13 cellular contexts compared by ENCODE assay signal in genomic region chr10:112585052-112585451, GRCh38.
DNase-seq lines count a peak whose midpoint lies in the region; TF ChIP-seq lines count a peak whose summit lies in the region.
"Had no signal": no experiment of that assay in that cellular context is flagged by ENCODE, and none has a peak within 500 bp of the region (broad histone marks: within the 10 kb centered on the region; RNA-seq: fewer than 3 reads in every experiment).

No MANE protein-coding gene starts in this region.

- no peak overlapping the region for H3K4me3 ChIP-seq in BE2C (ENCODE audit: low read depth, low read length)
- H3K4me3 ChIP-seq: pancreas had no signal

- DNase-seq in EL = peak; percentile 45
- DNase-seq in RPMI7951 (ENCODE audit: low read depth) = peak; percentile 19
- peak; percentile 64 for DNase-seq in fibroblast of gingiva (ENCODE audit: low read depth)
- DNase-seq in posterior cingulate gyrus = peak in 7 of 10 donors; percentile 30 to 87 (median 52)
- DNase-seq in GDM1 (lab: John Stamatoyannopoulos, UW) = no peak
- no peak for DNase-seq in DMS114 treated with DMSO at 0.1 percent for 48 hours (lab: John Stamatoyannopoulos, UW; ENCODE audit: unreplicated experiment)
- no peak for DNase-seq in posterior vena cava (ENCODE audit: low spot score)
- DNase-seq in BE2C = no peak
- DNase-seq: activated CD4-positive, alpha-beta T cell treated with anti-CD3 and anti-CD28 coated beads, Interleukin-2, amount 10 ng/mL, durations not matched to agents 24 days and 14 days; glutamatergic neuron; NCI-H446; pancreas; SIG-M5 had no signal

- no peaks in the 10 kb centered on the region for H3K27me3 ChIP-seq in BE2C
- H3K27me3 ChIP-seq: pancreas had no signal

- H3K36me3 ChIP-seq in BE2C = no peaks in the 10 kb centered on the region
- H3K36me3 ChIP-seq: pancreas had no signal

- H3K4me1 ChIP-seq in BE2C = no peaks in the 10 kb centered on the region
- H3K4me1 ChIP-seq: pancreas had no signal

- intact Hi-C loops in posterior cingulate gyrus (cut with DNase I) = no loop called here
- intact Hi-C loops in posterior vena cava (cut with DNase I) = no loop called here

- no peak for TF ChIP-seq CTCF in BE2C (IDR thresholded peaks at IDR 0.05; ENCODE audit: low read depth, low read length)

- H3K9me3 ChIP-seq in BE2C = no peaks in the 10 kb centered on the region
- H3K9me3 ChIP-seq: pancreas had no signal

Comparison
In these comparisons a context has a peak if more than half of its experiments do, and no peak if none do; other contexts are left out.
1. DNase-seq: peak in EL (single experiment), RPMI7951 (single experiment), fibroblast of gingiva (single experiment) and posterior cingulate gyrus (7 of 10); none in GDM1 (single experiment), DMS114 treated with DMSO at 0.1 percent for 48 hours (single experiment), posterior vena cava (single experiment) and BE2C (single experiment).